Comparison of ENCODE assay signal across 1 cellular context in the genomic region with DNA sequence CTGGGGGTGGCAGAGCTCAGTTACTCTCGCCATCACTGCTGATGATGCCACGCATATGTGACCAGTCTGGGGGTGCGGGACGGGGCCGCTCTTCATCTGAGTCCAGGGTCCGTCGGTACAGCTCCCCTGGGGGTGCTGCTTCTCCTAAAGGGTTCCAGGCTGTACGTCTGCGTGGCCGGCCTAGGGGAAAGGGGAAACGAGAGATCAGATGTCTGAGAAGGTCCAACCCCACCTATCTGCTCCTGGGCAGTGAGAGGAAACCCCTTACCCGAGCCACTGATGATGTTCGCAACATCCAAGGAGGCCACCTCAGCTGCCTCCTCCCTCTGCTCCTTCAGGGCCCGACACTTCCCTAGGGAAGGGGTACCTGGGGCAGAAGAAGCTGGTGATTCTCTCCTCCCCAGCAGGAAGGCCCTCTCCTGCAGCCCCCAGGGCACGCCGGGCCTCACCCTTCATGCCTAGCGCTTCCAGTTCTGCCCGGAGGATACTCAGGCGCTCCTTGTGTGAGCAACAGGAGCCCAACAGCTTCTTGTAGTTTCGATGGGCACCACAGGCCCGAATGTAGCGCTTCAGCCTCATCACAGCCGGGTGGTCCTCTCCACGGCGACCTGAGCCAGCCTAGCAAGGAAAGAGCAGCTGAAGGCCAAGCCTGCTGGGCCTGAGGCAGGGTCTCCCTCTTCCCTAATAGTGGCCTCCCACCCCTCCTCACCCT.
A peak's percentile ranks its signal among the peaks of the same experiment; 100 is the strongest.
TF ChIP-seq lines count a peak whose summit lies in the region.

No MANE protein-coding gene starts in this region.

TF ChIP-seq in K562, 482 proteins besides CTCF, POLR2A, EP300 and RAD21:
- TF ChIP-seq MBD2 (IDR thresholded peaks at IDR 0.05; ENCODE audit: borderline replicate concordance, low read depth) (no peak), HMGN3 (IDR thresholded peaks at IDR 0.05; ENCODE audit: borderline replicate concordance, extremely low read depth, insufficient read length, low read depth, low read length) (no peak), TGIF2 (CRISPR knock-in tag; IDR thresholded peaks at IDR 0.05) (0 out of 2 replicates have a peak, but pooled peaks have one; percentile 25), RBFOX2 (IDR thresholded peaks at IDR 0.05; ENCODE audit: low read depth, low read length) (peak; percentile 54; the same call in 1 of the 2 replicates), POLR2G (IDR thresholded peaks at IDR 0.05; ENCODE audit: low read depth, low read length) (peak; percentile 64), KAT7 (CRISPR knock-in tag; IDR thresholded peaks at IDR 0.05; ENCODE audit: borderline replicate concordance) (0 out of 2 replicates have a peak, but pooled peaks have one; percentile 48)
